Comparison of ENCODE assay signal across 8 cellular contexts in the genomic region with DNA sequence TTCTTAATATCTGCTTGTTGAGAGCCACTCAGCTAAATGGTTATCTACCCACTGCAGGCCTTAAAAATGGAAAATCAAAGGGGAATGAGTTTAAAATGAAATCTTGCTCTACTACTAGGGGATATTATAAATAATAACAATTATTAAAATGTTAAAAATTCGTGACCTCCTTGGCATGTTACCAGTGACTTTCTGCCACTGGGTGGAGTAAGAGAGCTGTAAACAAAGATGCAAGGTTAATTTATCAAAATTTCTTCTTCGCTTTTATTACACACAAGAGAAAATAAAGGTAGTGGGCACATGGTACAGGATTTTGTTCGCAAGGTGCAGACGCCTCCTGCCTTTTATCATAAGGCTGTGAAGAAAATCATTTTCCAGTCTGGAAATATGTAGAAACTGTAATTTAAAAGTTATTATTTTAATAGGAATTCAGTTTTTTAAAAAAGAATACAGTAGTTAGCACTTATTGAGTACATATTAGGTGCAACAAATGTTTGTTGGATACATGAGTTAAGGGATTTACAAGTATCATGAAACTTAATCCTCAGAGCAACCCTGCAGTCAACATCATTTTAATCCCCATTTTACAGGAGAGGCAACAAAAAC.
DNase-seq lines count a peak whose midpoint lies in the region; ATAC-seq and TF ChIP-seq lines count a peak whose summit lies in the region.

No MANE protein-coding gene starts in this region.

- H4K5ac ChIP-seq in mesendoderm (ENCODE audit: low read length): no peak overlapping the region

- H3K18ac ChIP-seq in mesendoderm (ENCODE audit: low read length): no peak overlapping the region

- H3K27ac ChIP-seq in coronary artery (no peak overlapping the region), osteoblast (ENCODE audit: low read depth, low read length) (no peak overlapping the region), mesendoderm (ENCODE audit: low read depth, low read length) (no peak overlapping the region)

- H3K4me3 ChIP-seq in coronary artery (no peak overlapping the region), osteoblast (ENCODE audit: insufficient read depth, low read length) (no peak overlapping the region), mesendoderm (ENCODE audit: low read length) (no peak overlapping the region)

- no peak overlapping the region for H4K8ac ChIP-seq in mesendoderm (ENCODE audit: low read depth, low read length)

- TF ChIP-seq CTCF in coronary artery (IDR thresholded peaks at IDR 0.05) (peak; percentile 51), osteoblast (IDR thresholded peaks at IDR 0.05; ENCODE audit: extremely low read depth, low read depth, low read length) (peak; percentile 72)

- H3K4me2 ChIP-seq in osteoblast (ENCODE audit: insufficient read depth, low read length): no peak overlapping the region
- H3K4me2 ChIP-seq in mesendoderm (ENCODE audit: low read length): no peak overlapping the region

- H2BK15ac ChIP-seq in mesendoderm (replicated peaks; ENCODE audit: low read depth): no peak overlapping the region

- peaks cover 14% of the 10 kb centered on the region for H4K20me1 ChIP-seq in osteoblast (ENCODE audit: insufficient read depth, low read length)

- no peaks in the 10 kb centered on the region for H3K27me3 ChIP-seq in osteoblast (ENCODE audit: insufficient read depth, low read length)
- no peaks in the 10 kb centered on the region for H3K27me3 ChIP-seq in mesendoderm (ENCODE audit: insufficient read depth, low read length, poor library complexity)

- H3K79me1 ChIP-seq in mesendoderm (ENCODE audit: low read length): no peaks in the 10 kb centered on the region

- no peak overlapping the region for H3K56ac ChIP-seq in mesendoderm (ENCODE audit: low read length)

- H3K9me3 ChIP-seq in osteoblast (ENCODE audit: low read depth, low read length): no peaks in the 10 kb centered on the region

- H3K36me3 ChIP-seq in osteoblast (ENCODE audit: insufficient read depth, low read length) (no peaks in the 10 kb centered on the region), mesendoderm (ENCODE audit: control insufficient read depth, insufficient read depth, low read length) (no peaks in the 10 kb centered on the region)

- H2AFZ ChIP-seq in osteoblast (ENCODE audit: low read length): no peak overlapping the region

- no peak overlapping the region for H3K4ac ChIP-seq in mesendoderm (ENCODE audit: low read depth, low read length)

- peaks cover 10% of the 10 kb centered on the region for H3K4me1 ChIP-seq in osteoblast (ENCODE audit: insufficient read depth, low read length)
- H3K4me1 ChIP-seq in mesendoderm (ENCODE audit: control insufficient read depth, low read depth, low read length): peaks cover 6% of the 10 kb centered on the region

- no peak overlapping the region for H3K23ac ChIP-seq in mesendoderm (ENCODE audit: low read length)

- ATAC-seq in HG02610 (IDR thresholded peaks at IDR 0.05; ENCODE audit: unreplicated experiment): no peak

- DNase-seq in NOMO-1 treated with DMSO at 0.1 percent for 48 hours (lab: John Stamatoyannopoulos, UW; ENCODE audit: unreplicated experiment): peak; percentile 28
- DNase-seq in NOMO-1 treated with dmso at 0.1 percent for 144 hours (lab: John Stamatoyannopoulos, UW; ENCODE audit: unreplicated experiment): no peak
- peak; percentile 35 for DNase-seq in NAMALWA (ENCODE audit: low spot score)
- no peak for DNase-seq in coronary artery (ENCODE audit: low spot score)
- peak; percentile 22 for DNase-seq in osteoblast (ENCODE audit: insufficient read length, low spot score, missing footprints)
- DNase-seq in mesendoderm: no peak
- no peak for DNase-seq in cortex of kidney (lab: John Stamatoyannopoulos, UW)

- no CpG with 5 or more reads among the region's 4 CpGs for WGBS in mesendoderm (ENCODE audit: extremely low coverage, insufficient coverage, low lambda C conversion rate)

- no peak overlapping the region for H2AK5ac ChIP-seq in mesendoderm (ENCODE audit: low read length)

- H2BK5ac ChIP-seq in mesendoderm (ENCODE audit: low read length): no peak overlapping the region

- H2BK120ac ChIP-seq in mesendoderm (ENCODE audit: low read depth, low read length): no peak overlapping the region

- no peaks in the 10 kb centered on the region for H3K79me2 ChIP-seq in osteoblast (ENCODE audit: insufficient read depth, low read length)
- no peaks in the 10 kb centered on the region for H3K79me2 ChIP-seq in mesendoderm (ENCODE audit: control insufficient read depth, insufficient read depth, low read length)

- no peak overlapping the region for H3K9ac ChIP-seq in mesendoderm (ENCODE audit: low read length)

Comparison
In these comparisons a context has a peak if more than half of its experiments do, and no peak if none do; other contexts are left out.
1. DNase-seq: peak in NOMO-1 treated with DMSO at 0.1 percent for 48 hours (single experiment), NAMALWA (single experiment) and osteoblast (single experiment); none in NOMO-1 treated with dmso at 0.1 percent for 144 hours (single experiment), coronary artery (single experiment), mesendoderm (single experiment) and cortex of kidney (single experiment).